In the genomic region with DNA sequence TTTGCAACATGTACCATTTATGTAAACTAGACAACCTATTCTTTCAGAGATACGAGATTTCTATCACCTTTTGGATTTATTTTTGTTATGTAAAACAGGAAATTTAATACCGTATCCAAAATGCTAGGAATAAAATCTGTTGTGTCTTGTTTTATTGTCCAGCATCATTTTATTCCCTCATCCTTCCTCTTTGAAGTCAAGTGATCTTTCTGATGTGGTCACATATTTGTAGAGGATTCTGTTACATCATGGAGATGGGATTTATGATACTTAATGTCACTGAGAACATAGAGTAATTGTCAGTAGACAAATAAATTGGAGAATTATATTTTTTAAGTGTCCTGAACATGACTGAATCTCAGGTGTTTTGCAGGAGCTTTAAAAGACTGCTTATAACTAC, we compare ENCODE assay signal across 18 cellular contexts.
DNase-seq lines count a peak whose midpoint lies in the region; ATAC-seq, FAIRE-seq and TF ChIP-seq lines count a peak whose summit lies in the region.
"Had no signal": no experiment of that assay in that cellular context is flagged by ENCODE, and none has a peak within 500 bp of the region (broad histone marks: within the 10 kb centered on the region; RNA-seq: fewer than 3 reads in every experiment).

No MANE protein-coding gene starts in this region.

- H3K27ac ChIP-seq in HEK293 (ENCODE audit: extremely low read depth, low read depth, low read length) (no peak overlapping the region), endothelial cell of umbilical vein (ENCODE audit: insufficient read depth, low read depth, low read length) (no peak overlapping the region)
- H3K27ac ChIP-seq: KMS-11 had no signal

- H2AFZ ChIP-seq in endothelial cell of umbilical vein (ENCODE audit: low read depth, low read length) = no peak overlapping the region

- ATAC-seq in GM19035 (IDR thresholded peaks at IDR 0.05; ENCODE audit: unreplicated experiment) (no peak), HG03108 (IDR thresholded peaks at IDR 0.05; ENCODE audit: unreplicated experiment) (no peak), left ventricle myocardium superior (no peak)
- ATAC-seq: GM12878, Panc1, T-helper 17 cell had no signal

- peaks cover 15% of the 10 kb centered on the region for H3K4me1 ChIP-seq in HEK293 (ENCODE audit: control insufficient read depth, insufficient read depth, low read length)
- H3K4me1 ChIP-seq in endothelial cell of umbilical vein (ENCODE audit: control insufficient read depth, extremely low read depth, insufficient read depth, low read length) = no peaks in the 10 kb centered on the region
- H3K4me1 ChIP-seq: BE2C had no signal

- no peak for TF ChIP-seq POLR2A in endothelial cell of umbilical vein (IDR thresholded peaks at IDR 0.05; ENCODE audit: low read depth, low read length)

- FAIRE-seq in endothelial cell of umbilical vein (lab: Jason Lieb, UNC) = peak; percentile 15
- FAIRE-seq: GM12878 had no signal

- no peaks in the 10 kb centered on the region for H4K20me1 ChIP-seq in endothelial cell of umbilical vein (replicated peaks; ENCODE audit: control insufficient read depth, extremely low read depth, insufficient read depth, low read length)

- H3K4me2 ChIP-seq in endothelial cell of umbilical vein (ENCODE audit: insufficient read depth, low read length) = no peak overlapping the region
- H3K4me2 ChIP-seq: KMS-11 had no signal

- no peaks in the 10 kb centered on the region for H3K36me3 ChIP-seq in HEK293 (ENCODE audit: control insufficient read depth in 2 of 2, insufficient read depth in 1 of 2, low read length in 2 of 2)
- H3K36me3 ChIP-seq in endothelial cell of umbilical vein (ENCODE audit: control insufficient read depth in 2 of 2, extremely low read depth in 1 of 2, insufficient read depth in 2 of 2, low read length in 2 of 2) = no peaks in the 10 kb centered on the region
- H3K36me3 ChIP-seq: BE2C had no signal

- no peak overlapping the region for H3K4me3 ChIP-seq in HEK293 (ENCODE audit: low read depth, low read length)
- H3K4me3 ChIP-seq in endothelial cell of umbilical vein (replicated peaks in 1 of 3; ENCODE audit: insufficient read depth in 1 of 3, low read depth in 1 of 3, low read length in 3 of 3) = no peak overlapping the region
- H3K4me3 ChIP-seq: GM12878 had no signal

- no peak overlapping the region for H3K9ac ChIP-seq in endothelial cell of umbilical vein (replicated peaks; ENCODE audit: extremely low read depth, insufficient read depth, low read length)
- H3K9ac ChIP-seq: KMS-11 had no signal

- POLR2A ChIA-PET in HEK293 (lab: Yijun Ruan, JAX) (no interaction called here), endothelial cell of umbilical vein (lab: Charles Lee) (no interaction called here)

- intact Hi-C loops in endothelial cell of umbilical vein (cut with micrococcal nuclease) = no loop called here
- intact Hi-C loops in left ventricle myocardium superior (cut with micrococcal nuclease) = no loop called here

- DNase-seq in NCI-H2029 (lab: John Stamatoyannopoulos, UW) (peak; percentile 93), NCI-H69 (lab: John Stamatoyannopoulos, UW) (peak; percentile 75), endothelial cell of umbilical vein (ENCODE audit: low read depth, low spot score) (no peak), left ventricle myocardium superior (no peak)
- DNase-seq: BE2C; CD4-positive, alpha-beta memory T cell; GOT3; NCI-H1105; NCI-H2107; NCI-H526 treated with DMSO at 0.1 percent for 48 hours; Right ventricle myocardium superior; T-helper 17 cell had no signal

- no TSS peak for BruUV-seq in endothelial cell of umbilical vein (replicated peaks; lab: Mats Ljungman, UMichigan)

- H3K9me1 ChIP-seq in endothelial cell of umbilical vein (replicated peaks; ENCODE audit: control insufficient read depth, extremely low read depth, insufficient read depth, low read length) = no peaks in the 10 kb centered on the region

- no peaks in the 10 kb centered on the region for H3K79me2 ChIP-seq in endothelial cell of umbilical vein (ENCODE audit: control insufficient read depth, insufficient read depth, low read length)

- H3K9me3 ChIP-seq in HEK293 (ENCODE audit: control insufficient read depth, insufficient read depth, low read depth, low read length) = no peaks in the 10 kb centered on the region
- no peaks in the 10 kb centered on the region for H3K9me3 ChIP-seq in endothelial cell of umbilical vein (replicated peaks; ENCODE audit: control insufficient read depth, insufficient read depth, low read length)
- H3K9me3 ChIP-seq: BE2C had no signal

- dilution Hi-C loops in endothelial cell of umbilical vein (cut with MboI; ENCODE audit: extremely low pct_ligation_motif_present, low sequenced_read_pairs) = no loop called here

- CTCF ChIA-PET in HEK293 (lab: Yijun Ruan, JAX) (interaction anchor here (0.5 to 0.7 kb wide), 2 partner anchors 46 to 535 kb away, joined by 3 to 4 read pairs; no protein-coding TSS in a partner anchor), endothelial cell of umbilical vein (lab: Charles Lee) (interaction anchor here (0.7 kb wide), 1 partner anchor 10 kb away, joined by 3 read pairs; no protein-coding TSS in a partner anchor)

- TF ChIP-seq CTCF in HEK293 (tag by site-specific recombination; IDR thresholded peaks at IDR 0.05) (no peak), endothelial cell of umbilical vein (IDR thresholded peaks at IDR 0.05; ENCODE audit: extremely low read depth in 1 of 2, insufficient read depth in 1 of 2, low read depth in 1 of 2, low read length in 2 of 2) (no peak)

- H3K27me3 ChIP-seq in endothelial cell of umbilical vein (ENCODE audit: control insufficient read depth in 2 of 2, insufficient read depth in 2 of 2, low read length in 2 of 2) = no peaks in the 10 kb centered on the region
- H3K27me3 ChIP-seq: BE2C had no signal

TF ChIP-seq in HEK293, 187 proteins besides CTCF, POLR2A, EP300 and RAD21 (continues in another document):
- peak; percentile 78 for TF ChIP-seq ZEB2 (tag by site-specific recombination; IDR thresholded peaks at IDR 0.05)
- TF ChIP-seq BCL11A (tag by site-specific recombination; IDR thresholded peaks at IDR 0.05; ENCODE audit: low read depth) = 0 out of 2 replicates have a peak, but pooled peaks have one; percentile 37
- no peak for TF ChIP-seq ZNF391 (tag by site-specific recombination; IDR thresholded peaks at IDR 0.05; ENCODE audit: borderline replicate concordance, low read depth)
- TF ChIP-seq FEZF1 (tag by site-specific recombination; IDR thresholded peaks at IDR 0.05) = peak; percentile 62
- TF ChIP-seq ZNF510 (tag by site-specific recombination; IDR thresholded peaks at IDR 0.05; ENCODE audit: insufficient replicate concordance) = peak; percentile 75
- TF ChIP-seq KLF8 (tag by site-specific recombination; IDR thresholded peaks at IDR 0.05) = peak; percentile 75
- peak; percentile 29; the same call in 1 of the 2 replicates for TF ChIP-seq SP7 (tag by site-specific recombination; IDR thresholded peaks at IDR 0.05)
- TF ChIP-seq ZNF133 (tag by site-specific recombination; IDR thresholded peaks at IDR 0.05) = no peak
- TF ChIP-seq ZNF174 (tag by site-specific recombination; IDR thresholded peaks at IDR 0.05) = no peak
- no peak for TF ChIP-seq ZNF140 (tag by site-specific recombination; IDR thresholded peaks at IDR 0.05)
- peak; percentile 72 for TF ChIP-seq ZXDB (tag by site-specific recombination; IDR thresholded peaks at IDR 0.05)
- TF ChIP-seq, protein P1, sequence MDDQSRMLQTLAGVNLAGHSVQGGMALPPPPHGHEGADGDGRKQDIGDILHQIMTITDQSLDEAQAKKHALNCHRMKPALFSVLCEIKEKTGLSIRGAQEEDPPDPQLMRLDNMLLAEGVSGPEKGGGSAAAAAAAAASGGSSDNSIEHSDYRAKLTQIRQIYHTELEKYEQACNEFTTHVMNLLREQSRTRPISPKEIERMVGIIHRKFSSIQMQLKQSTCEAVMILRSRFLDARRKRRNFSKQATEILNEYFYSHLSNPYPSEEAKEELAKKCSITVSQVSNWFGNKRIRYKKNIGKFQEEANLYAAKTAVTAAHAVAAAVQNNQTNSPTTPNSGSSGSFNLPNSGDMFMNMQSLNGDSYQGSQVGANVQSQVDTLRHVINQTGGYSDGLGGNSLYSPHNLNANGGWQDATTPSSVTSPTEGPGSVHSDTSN (CRISPR knock-in tag; IDR thresholded peaks at IDR 0.05) = no peak
- TF ChIP-seq ZNF114 (tag by site-specific recombination; IDR thresholded peaks at IDR 0.05) = no peak
- no peak for TF ChIP-seq ZNF426 (tag by site-specific recombination; IDR thresholded peaks at IDR 0.05)

TF ChIP-seq in endothelial cell of umbilical vein, 7 proteins besides CTCF, POLR2A, EP300 and RAD21:
- TF ChIP-seq EZH2 (IDR thresholded peaks at IDR 0.05; ENCODE audit: borderline replicate concordance, low read depth, low read length, severe bottlenecking) = no peak
- TF ChIP-seq POLR2AphosphoS5 (IDR thresholded peaks at IDR 0.05; ENCODE audit: insufficient read depth, low read depth, low read length) = no peak
- no peak for TF ChIP-seq GATA2 (IDR thresholded peaks at IDR 0.05; ENCODE audit: insufficient read depth, insufficient read length, low read depth, low read length)
- no peak for TF ChIP-seq MAX (IDR thresholded peaks at IDR 0.05; ENCODE audit: insufficient read depth, insufficient read length)
- TF ChIP-seq FOS (IDR thresholded peaks at IDR 0.05; ENCODE audit: borderline replicate concordance, insufficient read depth, low read length) = no peak
- no peak for TF ChIP-seq MYC (IDR thresholded peaks at IDR 0.05; ENCODE audit: low read depth, low read length)
- no peak for TF ChIP-seq JUN (IDR thresholded peaks at IDR 0.05; ENCODE audit: borderline replicate concordance, insufficient read depth, insufficient read length, low read depth)
TF ChIP-seq in endothelial cell of umbilical vein: peak in this region for 0.

Comparison
In these comparisons a context has a peak if more than half of its experiments do, and no peak if none do; other contexts are left out.
1. DNase-seq: peak in NCI-H2029 (single experiment) and NCI-H69 (single experiment); none in endothelial cell of umbilical vein (single experiment) and left ventricle myocardium superior (single experiment).